10 cellular contexts compared by ENCODE assay signal in the genomic region with DNA sequence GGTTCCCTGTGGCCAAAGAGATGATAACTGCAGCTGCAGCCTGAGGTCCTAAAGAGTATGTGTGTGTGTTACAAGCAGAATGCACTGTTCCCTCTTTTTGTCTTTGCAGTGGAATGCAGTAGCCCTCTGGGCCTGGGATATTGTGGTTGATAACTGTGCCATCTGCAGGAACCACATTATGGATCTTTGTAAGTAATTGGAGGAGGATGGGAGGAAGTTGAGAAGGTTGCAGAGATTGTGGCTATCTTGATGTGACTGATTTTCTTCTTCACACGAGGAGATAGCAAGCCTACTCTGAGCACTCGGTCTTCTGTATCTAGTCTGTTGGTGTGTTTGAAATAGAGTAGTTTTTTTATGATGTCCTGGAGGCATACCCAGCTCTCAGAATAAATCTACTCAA. TPM values are rescaled to one million over a fixed set of nuclear protein-coding genes. Genes with fewer than 3 reads are reported as not detected.
A peak's percentile ranks its signal among the peaks of the same experiment; 100 is the strongest.
DNase-seq lines count a peak whose midpoint lies in the region; ATAC-seq, FAIRE-seq and TF ChIP-seq lines count a peak whose summit lies in the region.
"Had no signal": no experiment of that assay in that cellular context is flagged by ENCODE, and none has a peak within 500 bp of the region (broad histone marks: within the 10 kb centered on the region; RNA-seq: fewer than 3 reads in every experiment).

No MANE protein-coding gene starts in this region.

- TF ChIP-seq EP300 in esophagus muscularis mucosa (IDR thresholded peaks at IDR 0.05): no peak

- DNase-seq in activated T-cell treated with anti-CD3 and anti-CD28 coated beads, Interleukin-2, amount 50 U/mL, for 24 hours: no peak
- DNase-seq in activated T-cell treated with anti-CD3 and anti-CD28 coated beads for 4 hours (no peak), RPMI7951 (ENCODE audit: low read depth) (peak; percentile 88), endothelial cell of umbilical vein (ENCODE audit: low read depth, low spot score) (no peak), gastrocnemius medialis (no peak), GM19238 (ENCODE audit: insufficient read length, low spot score) (no peak), esophagus muscularis mucosa (ENCODE audit: extremely low spot score) (no peak), SIG-M5 treated with dmso at 0.1 percent for 504 hours (lab: John Stamatoyannopoulos, UW; ENCODE audit: unreplicated experiment) (no peak)
- DNase-seq: NCI-H446 had no signal

- H3K9ac ChIP-seq in endothelial cell of umbilical vein (replicated peaks; ENCODE audit: extremely low read depth, insufficient read depth, low read length): no peak overlapping the region

- no peaks in the 10 kb centered on the region for H4K20me1 ChIP-seq in endothelial cell of umbilical vein (replicated peaks; ENCODE audit: control insufficient read depth, extremely low read depth, insufficient read depth, low read length)

- CTCF ChIA-PET in endothelial cell of umbilical vein (lab: Charles Lee): interaction anchor here (3.8 kb wide), 1 partner anchor 31 kb away, joined by 39 read pairs; no protein-coding TSS in a partner anchor

- H3K4me1 ChIP-seq in endothelial cell of umbilical vein (ENCODE audit: control insufficient read depth, extremely low read depth, insufficient read depth, low read length): peaks cover 19% of the 10 kb centered on the region
- H3K4me1 ChIP-seq in gastrocnemius medialis: peaks cover 24 to 30% of the 10 kb centered on the region in 2 donors
- H3K4me1 ChIP-seq in esophagus muscularis mucosa: peaks cover 31 to 45% (median 40%) of the 10 kb centered on the region in 4 donors

- in situ Hi-C loops in gastrocnemius medialis (cut with MboI; ENCODE audit: low sequenced_read_pairs in 4 of 4): loop anchor here in 2 of 4 donors (5.0 to 10.0 kb wide), 3 partner anchors 69 to 134 kb away; no protein-coding TSS in a partner anchor

- peak overlapping the region; percentile 100 for H3K27ac Mint-ChIP-seq in activated T-cell treated with anti-CD3 and anti-CD28 coated beads, Interleukin-2, amount 50 U/mL, for 24 hours

- H3K4me3 ChIP-seq in endothelial cell of umbilical vein (replicated peaks in 1 of 3; ENCODE audit: insufficient read depth in 1 of 3, low read depth in 1 of 3, low read length in 3 of 3) (no peak overlapping the region), gastrocnemius medialis (no peak overlapping the region), esophagus muscularis mucosa (no peak overlapping the region)
- H3K4me3 ChIP-seq: vagina had no signal

- ATAC-seq in gastrocnemius medialis: no peak

- H3K4me2 ChIP-seq in endothelial cell of umbilical vein (ENCODE audit: insufficient read depth, low read length): peak overlapping the region; percentile 22

- peak overlapping the region; percentile 100 for H3K4me3 Mint-ChIP-seq in activated T-cell treated with anti-CD3 and anti-CD28 coated beads, Interleukin-2, amount 50 U/mL, for 24 hours

- no peak for FAIRE-seq in endothelial cell of umbilical vein (lab: Jason Lieb, UNC)

- POLR2A ChIA-PET in endothelial cell of umbilical vein (lab: Charles Lee): no interaction called here

- peaks cover 54% of the 10 kb centered on the region for H3K79me2 ChIP-seq in endothelial cell of umbilical vein (ENCODE audit: control insufficient read depth, insufficient read depth, low read length)

- peaks cover 38% of the 10 kb centered on the region for H3K4me1 Mint-ChIP-seq in activated T-cell treated with anti-CD3 and anti-CD28 coated beads, Interleukin-2, amount 50 U/mL, for 24 hours (ENCODE audit: low read depth)

- TF ChIP-seq CTCF in endothelial cell of umbilical vein (IDR thresholded peaks at IDR 0.05; ENCODE audit: extremely low read depth in 1 of 2, insufficient read depth in 1 of 2, low read depth in 1 of 2, low read length in 2 of 2) (no peak), gastrocnemius medialis (IDR thresholded peaks at IDR 0.05 in 4 of 5, conservative IDR thresholded peaks at IDR 0.05 in 1 of 5) (no peak), esophagus muscularis mucosa (IDR thresholded peaks at IDR 0.05) (no peak)

- no peak overlapping the region for H3K27ac ChIP-seq in endothelial cell of umbilical vein (ENCODE audit: insufficient read depth, low read depth, low read length)
- H3K27ac ChIP-seq in gastrocnemius medialis: peak overlapping the region; percentile 27 to 97 (median 68)
- no peak overlapping the region for H3K27ac ChIP-seq in esophagus muscularis mucosa (replicated peaks in 1 of 4)
- H3K27ac ChIP-seq: vagina had no signal

- 64% methylated on average over 2 of the region's 2 CpGs for WGBS in esophagus muscularis mucosa

- no peak for TF ChIP-seq POLR2A in endothelial cell of umbilical vein (IDR thresholded peaks at IDR 0.05; ENCODE audit: low read depth, low read length)
- no peak for TF ChIP-seq POLR2A in gastrocnemius medialis (IDR thresholded peaks at IDR 0.05)
- TF ChIP-seq POLR2A in esophagus muscularis mucosa (IDR thresholded peaks at IDR 0.05; ENCODE audit: low read depth): no peak

- H3K9me3 ChIP-seq in endothelial cell of umbilical vein (replicated peaks; ENCODE audit: control insufficient read depth, insufficient read depth, low read length) (no peaks in the 10 kb centered on the region), gastrocnemius medialis (no peaks in the 10 kb centered on the region), esophagus muscularis mucosa (no peaks in the 10 kb centered on the region)
- H3K9me3 ChIP-seq: vagina had no signal

- no peak overlapping the region for H2AFZ ChIP-seq in endothelial cell of umbilical vein (ENCODE audit: low read depth, low read length)

- no peaks in the 10 kb centered on the region for H3K9me1 ChIP-seq in endothelial cell of umbilical vein (replicated peaks; ENCODE audit: control insufficient read depth, extremely low read depth, insufficient read depth, low read length)

- H3K27me3 Mint-ChIP-seq in activated T-cell treated with anti-CD3 and anti-CD28 coated beads, Interleukin-2, amount 50 U/mL, for 24 hours: no peaks in the 10 kb centered on the region

- no peaks in the 10 kb centered on the region for H3K9me3 Mint-ChIP-seq in activated T-cell treated with anti-CD3 and anti-CD28 coated beads, Interleukin-2, amount 50 U/mL, for 24 hours

- H3K36me3 ChIP-seq in endothelial cell of umbilical vein (ENCODE audit: control insufficient read depth in 2 of 2, extremely low read depth in 1 of 2, insufficient read depth in 2 of 2, low read length in 2 of 2) (peaks cover 3 to 12% of the 10 kb centered on the region in 2 experiments), gastrocnemius medialis (peaks cover 0 to 21% of the 10 kb centered on the region in 2 donors), esophagus muscularis mucosa (peaks cover 15 to 47% (median 38%) of the 10 kb centered on the region in 4 donors)

- no TSS peak for BruUV-seq in endothelial cell of umbilical vein (replicated peaks; lab: Mats Ljungman, UMichigan)

- dilution Hi-C loops in endothelial cell of umbilical vein (cut with MboI; ENCODE audit: extremely low pct_ligation_motif_present, low sequenced_read_pairs): no loop called here

- H3K36me3 Mint-ChIP-seq in activated T-cell treated with anti-CD3 and anti-CD28 coated beads, Interleukin-2, amount 50 U/mL, for 24 hours (ENCODE audit: low read depth): peaks cover 70% of the 10 kb centered on the region

- H3K27me3 ChIP-seq in endothelial cell of umbilical vein (ENCODE audit: control insufficient read depth in 2 of 2, insufficient read depth in 2 of 2, low read length in 2 of 2): no peaks in the 10 kb centered on the region
- no peaks in the 10 kb centered on the region for H3K27me3 ChIP-seq in gastrocnemius medialis
- no peaks in the 10 kb centered on the region for H3K27me3 ChIP-seq in esophagus muscularis mucosa
- H3K27me3 ChIP-seq: vagina had no signal

- intact Hi-C loops in endothelial cell of umbilical vein (cut with micrococcal nuclease): loop anchor here (5.0 kb wide), 1 partner anchor 229 kb away; no protein-coding TSS in a partner anchor
- intact Hi-C loops in gastrocnemius medialis (cut with DNase I; ENCODE audit: low total_unique reads): loop anchor here (5.0 kb wide), 1 partner anchor 229 kb away; no protein-coding TSS in a partner anchor
- intact Hi-C loops in esophagus muscularis mucosa (cut with DNase I): no loop called here

TF ChIP-seq in endothelial cell of umbilical vein, 7 proteins besides CTCF, POLR2A, EP300 and RAD21:
- TF ChIP-seq POLR2AphosphoS5 (IDR thresholded peaks at IDR 0.05; ENCODE audit: insufficient read depth, low read depth, low read length) (no peak), FOS (IDR thresholded peaks at IDR 0.05; ENCODE audit: borderline replicate concordance, insufficient read depth, low read length) (no peak)
- TF ChIP-seq, protein P1, sequence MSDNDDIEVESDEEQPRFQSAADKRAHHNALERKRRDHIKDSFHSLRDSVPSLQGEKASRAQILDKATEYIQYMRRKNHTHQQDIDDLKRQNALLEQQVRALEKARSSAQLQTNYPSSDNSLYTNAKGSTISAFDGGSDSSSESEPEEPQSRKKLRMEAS (IDR thresholded peaks at IDR 0.05; ENCODE audit: insufficient read depth, insufficient read length): no peak

RNA-seq across cellular contexts. Expression of gene RBX1, which starts 2.3 kb away (rescaled TPM):
- 134 and 180 TPM in 2 replicates for total RNA-seq in RPMI7951 (2014; rRNA removed; shearing (Covaris generic))
- total RNA-seq in endothelial cell of umbilical vein: 74.7 and 77.7 TPM in 2 replicates
- polyA plus RNA-seq in endothelial cell of umbilical vein: 97.5 and 102 TPM in 2 replicates
- 91.6 and 108 TPM in 2 replicates for polyA plus RNA-seq in endothelial cell of umbilical vein (2011; cell fraction: cytosol; rRNA removed)
- 43.6 and 46.0 TPM in 2 replicates for polyA plus RNA-seq in endothelial cell of umbilical vein (2011; cell fraction: nucleus; rRNA removed)
- polyA plus RNA-seq in endothelial cell of umbilical vein (2012): 89.8 and 94.7 TPM in 2 replicates
- polyA minus RNA-seq in endothelial cell of umbilical vein: 26.0 and 26.5 TPM in 2 replicates
- polyA minus RNA-seq in endothelial cell of umbilical vein (2011; cell fraction: cytosol; rRNA and poly(A)+ RNA removed): 8.1 TPM
- 12.7 and 21.5 TPM in 2 replicates for polyA minus RNA-seq in endothelial cell of umbilical vein (2011; cell fraction: nucleus; rRNA and poly(A)+ RNA removed)
- 10 to 100 TPM; 36.1 to 53.0 (median 46.7) TPM for total RNA-seq in gastrocnemius medialis
- total RNA-seq in esophagus muscularis mucosa: 10 to 100 TPM; 35.6 to 44.4 (median 39.6) TPM

Comparison
In these comparisons a context has a peak if more than half of its experiments do, and no peak if none do; other contexts are left out.
1. H3K27ac ChIP-seq: peak in gastrocnemius medialis (4 of 4); none in endothelial cell of umbilical vein (single experiment) and esophagus muscularis mucosa (0 of 4).